Comparison of ENCODE assay signal across 1 cellular context in the genomic region with DNA sequence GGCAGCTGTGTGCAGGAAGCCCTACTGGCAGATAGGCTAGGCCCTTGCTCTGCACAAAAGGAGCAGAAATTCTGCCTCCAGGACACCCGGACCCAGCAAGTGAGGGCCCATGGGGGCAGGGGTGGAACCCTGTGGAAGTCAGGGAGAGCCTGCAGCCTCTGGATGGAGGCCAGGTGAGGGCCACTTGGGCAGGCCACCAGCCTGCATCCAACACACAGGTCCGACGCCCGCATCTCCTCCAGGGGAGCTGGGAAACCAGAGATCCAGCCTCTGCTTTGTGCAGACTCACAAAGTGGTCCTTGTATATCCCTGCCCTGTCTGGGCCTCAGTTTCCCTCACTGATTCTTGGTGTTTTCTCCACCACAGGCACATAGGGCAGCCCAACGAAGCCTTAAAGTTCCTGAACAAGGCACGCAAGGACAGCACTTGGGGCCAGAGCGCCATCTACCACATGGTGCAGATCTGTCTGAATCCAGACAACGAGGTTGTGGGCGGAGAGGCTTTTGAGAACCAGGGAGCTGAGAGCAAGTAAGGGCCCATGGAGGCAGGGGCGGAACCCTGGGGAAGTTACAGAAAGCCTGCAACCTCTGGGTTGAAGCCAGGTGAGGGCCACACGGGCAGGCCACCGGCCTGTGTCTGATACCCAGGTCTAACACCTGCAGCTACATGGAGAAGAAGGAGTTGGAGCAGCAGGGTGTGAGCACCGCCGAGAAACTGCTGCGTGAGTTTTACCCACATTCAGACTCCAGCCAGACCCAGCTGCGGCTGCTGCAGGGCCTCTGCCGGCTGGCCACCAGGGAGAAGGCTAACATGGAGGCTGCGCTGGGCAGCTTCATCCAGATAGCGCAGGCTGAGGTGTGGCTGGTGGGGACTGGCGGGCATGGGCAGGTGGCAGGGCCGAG.
TF ChIP-seq lines count a peak whose summit lies in the region.

No MANE protein-coding gene starts in this region.

TF ChIP-seq in HepG2, 621 proteins besides CTCF, POLR2A, EP300 and RAD21:
- no peak for TF ChIP-seq ZNF550 (CRISPR knock-in tag; IDR thresholded peaks at IDR 0.05; ENCODE audit: borderline replicate concordance)
